23 cellular contexts compared by ENCODE assay signal in the genomic region with DNA sequence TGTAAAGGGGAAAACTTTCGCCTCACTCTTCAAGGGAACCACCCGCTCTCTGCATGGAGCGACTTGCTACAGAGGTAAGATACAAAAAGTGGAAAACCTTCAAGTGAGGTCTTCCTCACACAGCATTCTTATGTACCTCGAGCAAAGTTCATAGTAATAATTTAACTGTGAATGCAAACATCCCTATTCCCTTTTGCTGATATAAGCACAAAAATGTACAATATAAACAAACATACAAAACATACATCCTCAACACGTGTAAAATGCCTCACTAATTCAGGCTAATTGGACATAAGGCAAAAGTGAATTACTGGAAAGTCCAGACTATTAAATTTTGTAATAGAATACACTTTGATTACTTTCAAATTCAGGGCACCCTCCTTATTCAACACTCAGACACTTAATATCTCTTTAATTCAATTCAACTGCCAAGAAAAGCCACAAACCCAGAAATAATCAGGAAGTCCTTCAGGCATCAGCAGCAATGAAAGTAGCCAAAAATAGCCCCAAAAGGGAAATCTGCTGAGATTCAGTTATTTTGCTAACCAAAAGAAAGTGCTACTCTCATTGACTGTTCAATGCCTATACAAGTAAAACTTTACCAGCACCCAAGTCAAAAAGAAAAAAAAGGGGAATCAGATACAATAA. TPM values are rescaled to one million over a fixed set of nuclear protein-coding genes. Genes with fewer than 3 reads are reported as not detected.
DNase-seq lines count a peak whose midpoint lies in the region; ATAC-seq, FAIRE-seq and TF ChIP-seq lines count a peak whose summit lies in the region.
"Had no signal": no experiment of that assay in that cellular context is flagged by ENCODE, and none has a peak within 500 bp of the region (broad histone marks: within the 10 kb centered on the region; RNA-seq: fewer than 3 reads in every experiment).

No MANE protein-coding gene starts in this region.

- peak; percentile 16 for DNase-seq in KBM-7
- peak; percentile 86 for DNase-seq in SK-N-MC (ENCODE audit: low read depth, low spot score)
- no peak for DNase-seq in hepatocyte (ENCODE audit: low spot score)
- DNase-seq in activated T-cell treated with anti-CD3 and anti-CD28 coated beads, Interleukin-2, amount 50 U/mL, for 72 hours: no peak
- DNase-seq in NCI-H2107 treated with DMSO at 0.1 percent for 48 hours (lab: John Stamatoyannopoulos, UW; ENCODE audit: unreplicated experiment): no peak
- DNase-seq in RCC 7860 (ENCODE audit: low spot score): no peak
- DNase-seq: AML-193; Calu3; CD4-positive, CD25-positive, alpha-beta regulatory T cell; DMS53; NCI-H1092 treated with DMSO at 0.1 percent for 48 hours; NCI-H2081 treated with DMSO at 0.1 percent for 48 hours; NCI-H510A treated with DMSO at 0.1 percent for 48 hours; SJCRH30 had no signal

- no peak for FAIRE-seq in RCC 7860 (lab: Jason Lieb, UNC)
- FAIRE-seq: HTR-8/SVneo, K562 had no signal

- WGBS in hepatocyte (ENCODE audit: low lambda C conversion rate, missing lambda C conversion rate): 46% methylated on average over 5 of the region's 5 CpGs

- no peaks in the 10 kb centered on the region for H4K20me1 ChIP-seq in BLaER1
- H4K20me1 ChIP-seq in hepatocyte (ENCODE audit: insufficient read depth, poor library complexity, severe bottlenecking): no peaks in the 10 kb centered on the region

- H3K4me3 ChIP-seq in BLaER1 (peak overlapping the region; percentile 55), SK-N-MC (peak overlapping the region; percentile 65), hepatocyte (no peak overlapping the region)
- H3K4me3 ChIP-seq: GM23338, K562, SJCRH30 had no signal

- H3K4me1 Mint-ChIP-seq in activated T-cell treated with anti-CD3 and anti-CD28 coated beads, Interleukin-2, amount 50 U/mL, for 72 hours (ENCODE audit: low read depth): peaks cover 11% of the 10 kb centered on the region

- peaks cover 86% of the 10 kb centered on the region for H3K27me3 Mint-ChIP-seq in activated T-cell treated with anti-CD3 and anti-CD28 coated beads, Interleukin-2, amount 50 U/mL, for 72 hours (ENCODE audit: low read depth)

- peak overlapping the region; percentile 95 for H3K27ac ChIP-seq in BLaER1
- peak overlapping the region; percentile 85 for H3K27ac ChIP-seq in SK-N-MC
- H3K27ac ChIP-seq in hepatocyte: no peak overlapping the region
- H3K27ac ChIP-seq: HL-60, SJCRH30 had no signal

- in situ Hi-C loops in KBM-7 (cut with MboI; ENCODE audit: low pct_unique_long_range_greater_than_20kb, low sequenced_read_pairs): no loop called here

- H3K79me2 ChIP-seq in hepatocyte: no peaks in the 10 kb centered on the region

- no peak overlapping the region for H3K27ac Mint-ChIP-seq in activated T-cell treated with anti-CD3 and anti-CD28 coated beads, Interleukin-2, amount 50 U/mL, for 72 hours
- H3K27ac Mint-ChIP-seq: CD4-positive, CD25-positive, alpha-beta regulatory T cell; GM23338 had no signal

- H3K9me2 ChIP-seq in hepatocyte (replicated peaks; ENCODE audit: insufficient read depth): no peaks in the 10 kb centered on the region

- peaks cover 0 to 2% of the 10 kb centered on the region in 2 donors for H3K9me3 Mint-ChIP-seq in activated T-cell treated with anti-CD3 and anti-CD28 coated beads, Interleukin-2, amount 50 U/mL, for 72 hours
- H3K9me3 Mint-ChIP-seq: GM23338 had no signal

- no peaks in the 10 kb centered on the region for H3K36me3 Mint-ChIP-seq in activated T-cell treated with anti-CD3 and anti-CD28 coated beads, Interleukin-2, amount 50 U/mL, for 72 hours (ENCODE audit: insufficient read depth in 2 of 2)
- H3K36me3 Mint-ChIP-seq: CD4-positive, CD25-positive, alpha-beta regulatory T cell had no signal

- no peak for TF ChIP-seq CTCF in hepatocyte (IDR thresholded peaks at IDR 0.05; ENCODE audit: poor library complexity)

- H2AFZ ChIP-seq in hepatocyte: no peak overlapping the region
- H2AFZ ChIP-seq: GM23338 had no signal

- peak overlapping the region; percentile 91 for H3K4me2 ChIP-seq in BLaER1
- H3K4me2 ChIP-seq in hepatocyte: peak overlapping the region; percentile 1
- H3K4me2 ChIP-seq: GM23338 had no signal

- peak overlapping the region; percentile 58 for H3K9ac ChIP-seq in BLaER1
- H3K9ac ChIP-seq in SK-N-MC (ENCODE audit: insufficient read length): no peak overlapping the region

- H3K4me1 ChIP-seq in BLaER1 (peaks cover 86% of the 10 kb centered on the region), hepatocyte (ENCODE audit: insufficient read depth) (peaks cover 21% of the 10 kb centered on the region)
- H3K4me1 ChIP-seq: SJCRH30 had no signal

- H3K27me3 ChIP-seq in BLaER1 (no peaks in the 10 kb centered on the region), hepatocyte (peaks cover 13% of the 10 kb centered on the region)
- H3K27me3 ChIP-seq: SJCRH30 had no signal

- H3K9me3 ChIP-seq in BLaER1 (no peaks in the 10 kb centered on the region), SK-N-MC (ENCODE audit: low read depth, low read length) (peaks cover 5% of the 10 kb centered on the region; the same call in 1 of the 2 replicates), hepatocyte (ENCODE audit: low read depth) (no peaks in the 10 kb centered on the region)
- H3K9me3 ChIP-seq: SJCRH30 had no signal

- H3K36me3 ChIP-seq in BLaER1 (no peaks in the 10 kb centered on the region), SK-N-MC (ENCODE audit: insufficient read depth, low read length) (no peaks in the 10 kb centered on the region), hepatocyte (replicated peaks; ENCODE audit: insufficient read depth, low read depth) (no peaks in the 10 kb centered on the region)
- H3K36me3 ChIP-seq: SJCRH30 had no signal

- no peak overlapping the region for H3K4me3 Mint-ChIP-seq in activated T-cell treated with anti-CD3 and anti-CD28 coated beads, Interleukin-2, amount 50 U/mL, for 72 hours
- H3K4me3 Mint-ChIP-seq: GM23338 had no signal

- no peak for ATAC-seq in activated T-cell treated with anti-CD3 and anti-CD28 coated beads, Interleukin-2, amount 50 U/mL, for 72 hours (replicated peaks in 1 of 2)
- ATAC-seq in esophagus mucosa: no peak
- ATAC-seq: GM23338, HCT116, K562 had no signal

RNA-seq across cellular contexts. Expression of a gene that starts 15.2 kb away (rescaled TPM):
- total RNA-seq in hepatocyte: not detected in 2 replicates
- polyA plus RNA-seq in hepatocyte: not detected in 2 replicates
- not detected for total RNA-seq in activated T-cell treated with anti-CD3 and anti-CD28 coated beads, Interleukin-2, amount 50 U/mL, for 72 hours
- total RNA-seq in esophagus mucosa: 0.04 TPM
- total RNA-seq: Calu3; CD4-positive, CD25-positive, alpha-beta regulatory T cell; G401; GM23338; K562; M059J; SJCRH30 had no signal
- polyA plus RNA-seq: CD4-positive, CD25-positive, alpha-beta regulatory T cell; GM23338; K562 had no signal

Comparison
In these comparisons a context has a peak if more than half of its experiments do, and no peak if none do; other contexts are left out.
1. DNase-seq: peak in KBM-7 (single experiment) and SK-N-MC (single experiment); none in hepatocyte (single experiment), activated T-cell treated with anti-CD3 and anti-CD28 coated beads, Interleukin-2, amount 50 U/mL, for 72 hours (0 of 2), NCI-H2107 treated with DMSO at 0.1 percent for 48 hours (single experiment) and RCC 7860 (single experiment).